In genomic region chr15:56886878-56887781, GRCh38 we compare ENCODE assay signal across 1 cellular context.
TF ChIP-seq lines count a peak whose summit lies in the region.

No MANE protein-coding gene starts in this region.

TF ChIP-seq in WTC11, 78 proteins besides CTCF, POLR2A, EP300 and RAD21 (continued from another document and continues in another):
- TF ChIP-seq ZNF532 (CRISPR knock-in tag; IDR thresholded peaks at IDR 0.05; ENCODE audit: borderline replicate concordance) (no peak), E2F1 (CRISPR knock-in tag; IDR thresholded peaks at IDR 0.05) (no peak), ZBTB43 (CRISPR knock-in tag; IDR thresholded peaks at IDR 0.05) (peak; percentile 72; the same call in 1 of the 2 replicates), TEAD4 (CRISPR knock-in tag; IDR thresholded peaks at IDR 0.05) (peak; percentile 45; the same call in 1 of the 2 replicates), HMGXB4 (CRISPR knock-in tag; IDR thresholded peaks at IDR 0.05) (peak; percentile 99), E2F4 (CRISPR knock-in tag; IDR thresholded peaks at IDR 0.05; ENCODE audit: borderline replicate concordance, low read depth) (peak; percentile 54; the same call in 1 of the 2 replicates), MAX (CRISPR knock-in tag; IDR thresholded peaks at IDR 0.05) (peak; percentile 86), NFE2L1 (CRISPR knock-in tag; IDR thresholded peaks at IDR 0.05) (peak; percentile 65; the same call in 1 of the 2 replicates), SMAD3 (CRISPR knock-in tag; IDR thresholded peaks at IDR 0.05; ENCODE audit: borderline replicate concordance) (no peak), PRDM15 (CRISPR knock-in tag; IDR thresholded peaks at IDR 0.05) (no peak), ZNF219 (CRISPR knock-in tag; IDR thresholded peaks at IDR 0.05; ENCODE audit: borderline replicate concordance) (peak; percentile 78; the same call in 1 of the 2 replicates), ETV6 (CRISPR knock-in tag; IDR thresholded peaks at IDR 0.05) (peak; percentile 81; the same call in 1 of the 2 replicates), MYBL2 (CRISPR knock-in tag; IDR thresholded peaks at IDR 0.05) (peak; percentile 82; the same call in 1 of the 2 replicates), SOX15 (CRISPR knock-in tag; IDR thresholded peaks at IDR 0.05) (peak; percentile 17; the same call in 1 of the 2 replicates), NFYB (CRISPR knock-in tag; conservative IDR thresholded peaks at IDR 0.05; ENCODE audit: low read depth) (peak; percentile 66), ATF1 (CRISPR knock-in tag; IDR thresholded peaks at IDR 0.05) (no peak), ESRRA (CRISPR knock-in tag; IDR thresholded peaks at IDR 0.05; ENCODE audit: borderline replicate concordance) (peak; percentile 78; the same call in 1 of the 2 replicates), E2F5 (CRISPR knock-in tag; IDR thresholded peaks at IDR 0.05) (peak; percentile 91; the same call in 1 of the 2 replicates), KAT7 (CRISPR knock-in tag; IDR thresholded peaks at IDR 0.05; ENCODE audit: borderline replicate concordance) (peak; percentile 39; the same call in 1 of the 2 replicates), SP1 (CRISPR knock-in tag; conservative IDR thresholded peaks at IDR 0.05) (peak; percentile 77), FOXP1 (CRISPR knock-in tag; IDR thresholded peaks at IDR 0.05; ENCODE audit: borderline replicate concordance) (peak; percentile 84), ZNF416 (CRISPR knock-in tag; IDR thresholded peaks at IDR 0.05) (no peak), ZBTB21 (CRISPR knock-in tag; IDR thresholded peaks at IDR 0.05; ENCODE audit: borderline replicate concordance) (no peak), ZNF232 (CRISPR knock-in tag; IDR thresholded peaks at IDR 0.05) (peak; percentile 47; the same call in 1 of the 2 replicates), CREM (CRISPR knock-in tag; IDR thresholded peaks at IDR 0.05) (peak; percentile 87), NR2C2 (CRISPR knock-in tag; IDR thresholded peaks at IDR 0.05) (no peak), ELF4 (CRISPR knock-in tag; IDR thresholded peaks at IDR 0.05; ENCODE audit: low read depth) (peak; percentile 91; the same call in 1 of the 2 replicates), USF2 (CRISPR knock-in tag; IDR thresholded peaks at IDR 0.05) (peak; percentile 83), EMX1 (CRISPR knock-in tag; IDR thresholded peaks at IDR 0.05) (no peak), ARID4B (CRISPR knock-in tag; IDR thresholded peaks at IDR 0.05; ENCODE audit: borderline replicate concordance) (peak; percentile 86), ZNF317 (CRISPR knock-in tag; IDR thresholded peaks at IDR 0.05; ENCODE audit: borderline replicate concordance, low read depth) (peak; percentile 69), USF1 (CRISPR knock-in tag; IDR thresholded peaks at IDR 0.05) (peak; percentile 82), JUN (CRISPR knock-in tag; IDR thresholded peaks at IDR 0.05) (0 out of 2 replicates have a peak, but pooled peaks have one; percentile 15), ZNF138 (CRISPR knock-in tag; conservative IDR thresholded peaks at IDR 0.05) (no peak)
